In the genomic region with DNA sequence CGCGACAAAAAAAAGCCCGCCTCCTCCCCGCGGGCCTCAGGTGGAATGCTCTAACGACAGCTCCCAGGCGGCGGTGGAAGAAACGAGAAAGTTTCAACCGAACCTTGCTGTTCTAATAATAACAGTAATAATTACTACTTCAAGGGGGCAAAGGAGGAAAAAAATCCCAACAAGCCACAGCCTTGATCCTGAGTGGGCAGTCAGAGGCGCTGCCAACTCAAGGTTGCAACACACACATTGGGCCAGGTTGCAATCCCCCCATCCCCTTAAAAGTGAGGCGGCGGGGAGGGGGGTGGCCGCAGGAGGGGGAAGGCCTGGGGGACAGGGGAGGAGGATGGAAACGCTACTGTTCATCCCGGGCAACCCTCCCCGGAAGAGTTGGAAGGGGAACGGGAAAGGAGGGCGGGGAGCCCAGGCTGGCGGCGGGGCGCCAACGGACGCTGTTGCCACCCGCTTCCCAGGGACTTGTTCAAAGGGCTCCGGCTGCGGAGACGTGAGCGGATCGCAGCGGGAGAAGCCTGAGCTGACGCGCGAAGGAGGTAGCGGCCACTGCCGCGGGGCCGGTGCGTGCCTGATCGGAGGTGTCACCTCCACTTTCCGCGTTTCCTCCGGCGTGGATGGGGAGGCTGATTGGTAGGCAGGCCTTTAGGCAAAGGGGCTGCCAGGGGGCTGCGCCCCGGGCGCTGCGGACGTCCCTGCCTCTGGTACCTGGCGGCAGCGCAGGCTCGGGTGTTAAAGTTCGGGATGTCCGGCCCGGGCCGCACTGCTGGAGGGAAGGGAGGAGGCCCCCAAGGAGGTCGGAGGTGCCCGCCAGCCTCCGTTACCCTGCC, we compare ENCODE assay signal across 8 cellular contexts. TPM values are rescaled to one million over a fixed set of nuclear protein-coding genes. Genes with fewer than 3 reads are reported as not detected.
DNase-seq lines count a peak whose midpoint lies in the region; ATAC-seq and TF ChIP-seq lines count a peak whose summit lies in the region.

No MANE protein-coding gene starts in this region.

- CTCF ChIA-PET in SK-N-SH (lab: Yijun Ruan, JAX): interaction anchor here (0.6 to 1.0 kb wide), 3 partner anchors 12 to 1043 kb away, joined by 3 read pairs; no protein-coding TSS in a partner anchor

- ATAC-seq in HG03354 (IDR thresholded peaks at IDR 0.05; ENCODE audit: poor library complexity, severe bottlenecking, unreplicated experiment) (peak; percentile 1), heart right ventricle (peak; percentile 1 to 36 (median 16)), HG02642 (IDR thresholded peaks at IDR 0.05; ENCODE audit: poor library complexity, unreplicated experiment) (no peak)

- POLR2A ChIA-PET in SK-N-SH (lab: Yijun Ruan, JAX): no interaction called here

- TF ChIP-seq CTCF in GM10266 (IDR thresholded peaks at IDR 0.05; ENCODE audit: control insufficient read depth, insufficient read depth, low read depth, missing control alignments) (no peak), SK-N-SH (IDR thresholded peaks at IDR 0.05) (no peak), heart right ventricle (IDR thresholded peaks at IDR 0.05) (no peak), parathyroid adenoma (IDR thresholded peaks at IDR 0.05) (no peak)

- no peak for TF ChIP-seq RAD21 in SK-N-SH (IDR thresholded peaks at IDR 0.05; ENCODE audit: low read length)

- peak; percentile 40 for DNase-seq in GM10266 (ENCODE audit: extremely low spot score)
- peak; percentile 71 for DNase-seq in SK-N-SH
- peak; percentile 40 to 69 for DNase-seq in heart right ventricle
- peak; percentile 55 for DNase-seq in ureter (ENCODE audit: low spot score)

- under 1% methylated on average over 38 of the region's 59 CpGs for WGBS in SK-N-SH (ENCODE audit: low lambda C conversion rate)
- 0 to 1% (median 0%) methylated on average over 53 to 59 of the region's 59 CpGs for WGBS in adipose tissue, 3 donors
- WGBS in heart right ventricle, 2 donors: 0% methylated on average over 57 to 59 of the region's 59 CpGs

- H3K4me1 ChIP-seq in SK-N-SH (ENCODE audit: control insufficient read depth in 1 of 2, insufficient read depth in 2 of 2, low read depth in 1 of 2, low read length in 1 of 2) (peaks cover 5 to 9% of the 10 kb centered on the region in 2 experiments; a peak in 3 of 4 replicates), heart right ventricle (peaks cover 0 to 39% (median 32%) of the 10 kb centered on the region in 9 donors), parathyroid adenoma (no peaks in the 10 kb centered on the region)

- no peaks in the 10 kb centered on the region for H3K9me3 ChIP-seq in SK-N-SH
- no peaks in the 10 kb centered on the region for H3K9me3 ChIP-seq in heart right ventricle
- H3K9me3 ChIP-seq in parathyroid adenoma (ENCODE audit: control insufficient read depth, low read length): no peaks in the 10 kb centered on the region

- H3K27me3 ChIP-seq in SK-N-SH (ENCODE audit: insufficient read depth) (no peaks in the 10 kb centered on the region; the same call in 1 of the 2 replicates), heart right ventricle (no peaks in the 10 kb centered on the region), parathyroid adenoma (ENCODE audit: control insufficient read depth, insufficient read depth, low read length) (no peaks in the 10 kb centered on the region)

- H2AFZ ChIP-seq in SK-N-SH (ENCODE audit: low read depth): peak overlapping the region; percentile 99
- H2AFZ ChIP-seq in parathyroid adenoma: peak overlapping the region; percentile 86

- peak overlapping the region; percentile 59 for H3K9ac ChIP-seq in SK-N-SH
- H3K9ac ChIP-seq in parathyroid adenoma: no peak overlapping the region

- peaks cover 3% of the 10 kb centered on the region; the same call in 1 of the 2 replicates for H4K20me1 ChIP-seq in SK-N-SH (ENCODE audit: insufficient read depth)

- H3K79me2 ChIP-seq in SK-N-SH (ENCODE audit: insufficient read depth) (peaks cover 29% of the 10 kb centered on the region), parathyroid adenoma (peaks cover 5% of the 10 kb centered on the region)

- H3K36me3 ChIP-seq in SK-N-SH (replicated peaks in 1 of 2; ENCODE audit: control insufficient read depth in 1 of 2, insufficient read depth in 2 of 2, low read length in 1 of 2) (no peaks in the 10 kb centered on the region), heart right ventricle (no peaks in the 10 kb centered on the region), parathyroid adenoma (ENCODE audit: control insufficient read depth, insufficient read depth, low read length) (no peaks in the 10 kb centered on the region)

- H3K4me2 ChIP-seq in SK-N-SH: peak overlapping the region; percentile 93
- peak overlapping the region; percentile 94 for H3K4me2 ChIP-seq in parathyroid adenoma (ENCODE audit: low read length)

- peaks cover 14% of the 10 kb centered on the region for H3F3A ChIP-seq in SK-N-SH (replicated peaks; ENCODE audit: insufficient read depth)

- H3K4me3 ChIP-seq in SK-N-SH (ENCODE audit: low read depth in 2 of 2, low read length in 1 of 2): peak overlapping the region; percentile 90 to 97
- peak overlapping the region; percentile 62 to 97 (median 88) for H3K4me3 ChIP-seq in heart right ventricle
- H3K4me3 ChIP-seq in parathyroid adenoma (ENCODE audit: low read depth, low read length): peak overlapping the region; percentile 87

- H3K27ac ChIP-seq in SK-N-SH (ENCODE audit: low read depth in 2 of 2, low read length in 1 of 2): peak overlapping the region; percentile 50 to 76
- H3K27ac ChIP-seq in adipose tissue (ENCODE audit: low read depth, low read length): peak overlapping the region; percentile 85
- peak overlapping the region; percentile 92 to 99 (median 97) for H3K27ac ChIP-seq in heart right ventricle
- peak overlapping the region; percentile 79 for H3K27ac ChIP-seq in parathyroid adenoma

- no peak for TF ChIP-seq EP300 in SK-N-SH (IDR thresholded peaks at IDR 0.05; ENCODE audit: borderline replicate concordance in 1 of 2, low read depth in 1 of 2, low read length in 1 of 2)

- intact Hi-C loops in heart right ventricle (cut with DNase I): loop anchor here in 6 of 10 donors (2.0 to 10.0 kb wide), 10 partner anchors 19 to 832 kb away; partner anchors contain the start of gene PUM3 (in 1 of the 6)

- H3K9me2 ChIP-seq in SK-N-SH: no peaks in the 10 kb centered on the region

TF ChIP-seq in SK-N-SH, 30 proteins besides CTCF, POLR2A, EP300 and RAD21:
- TF ChIP-seq FOXM1 (IDR thresholded peaks at IDR 0.05; ENCODE audit: low read depth): no peak
- no peak for TF ChIP-seq RCOR1 (IDR thresholded peaks at IDR 0.05; ENCODE audit: low read length)
- TF ChIP-seq, protein P1, sequence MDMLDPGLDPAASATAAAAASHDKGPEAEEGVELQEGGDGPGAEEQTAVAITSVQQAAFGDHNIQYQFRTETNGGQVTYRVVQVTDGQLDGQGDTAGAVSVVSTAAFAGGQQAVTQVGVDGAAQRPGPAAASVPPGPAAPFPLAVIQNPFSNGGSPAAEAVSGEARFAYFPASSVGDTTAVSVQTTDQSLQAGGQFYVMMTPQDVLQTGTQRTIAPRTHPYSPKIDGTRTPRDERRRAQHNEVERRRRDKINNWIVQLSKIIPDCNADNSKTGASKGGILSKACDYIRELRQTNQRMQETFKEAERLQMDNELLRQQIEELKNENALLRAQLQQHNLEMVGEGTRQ (IDR thresholded peaks at IDR 0.05; ENCODE audit: borderline replicate concordance, low read depth, low read length): no peak
- TF ChIP-seq GATA2 (CRISPR knock-in tag; IDR thresholded peaks at IDR 0.05): no peak
- no peak for TF ChIP-seq REST (IDR thresholded peaks at IDR 0.05; ENCODE audit: low read depth, low read length)
- TF ChIP-seq MEF2A (IDR thresholded peaks at IDR 0.05; ENCODE audit: borderline replicate concordance, low read depth): no peak
- no peak for TF ChIP-seq SIN3A (IDR thresholded peaks at IDR 0.05; ENCODE audit: borderline replicate concordance, low read depth, low read length)
- TF ChIP-seq, protein P2, sequence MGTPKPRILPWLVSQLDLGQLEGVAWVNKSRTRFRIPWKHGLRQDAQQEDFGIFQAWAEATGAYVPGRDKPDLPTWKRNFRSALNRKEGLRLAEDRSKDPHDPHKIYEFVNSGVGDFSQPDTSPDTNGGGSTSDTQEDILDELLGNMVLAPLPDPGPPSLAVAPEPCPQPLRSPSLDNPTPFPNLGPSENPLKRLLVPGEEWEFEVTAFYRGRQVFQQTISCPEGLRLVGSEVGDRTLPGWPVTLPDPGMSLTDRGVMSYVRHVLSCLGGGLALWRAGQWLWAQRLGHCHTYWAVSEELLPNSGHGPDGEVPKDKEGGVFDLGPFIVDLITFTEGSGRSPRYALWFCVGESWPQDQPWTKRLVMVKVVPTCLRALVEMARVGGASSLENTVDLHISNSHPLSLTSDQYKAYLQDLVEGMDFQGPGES (IDR thresholded peaks at IDR 0.05; ENCODE audit: low read depth, low read length): no peak

RNA-seq across cellular contexts. Expression of gene SMARCA2, which starts 0.6 kb away (rescaled TPM):
- 17.4 and 18.4 TPM in 2 replicates for polyA plus RNA-seq in SK-N-SH (2012; rRNA removed)
- 21.8 and 23.8 TPM in 2 replicates for polyA plus RNA-seq in SK-N-SH (2012; cell fraction: cytosol; rRNA removed)
- 22.4 and 24.9 TPM in 2 replicates for polyA plus RNA-seq in SK-N-SH (2012; cell fraction: nucleus; rRNA removed)
- polyA plus RNA-seq in adipose tissue: 100 to 1,000 TPM in 1 of 3 donors, 10 to 100 TPM in 2; 27.0 to 150 (median 36.2) TPM
- 100 to 1,000 TPM in 6 of 10 donors, 10 to 100 TPM in 4; 76.1 to 140 (median 114) TPM for total RNA-seq in heart right ventricle
- 10 to 100 TPM; 26.5 to 33.1 TPM for polyA plus RNA-seq in heart right ventricle
- 283 TPM for total RNA-seq in ureter
